ENCODE assay signal across 8 cellular contexts in genomic region chr12:12715459-12716150, GRCh38. TPM values are rescaled to one million over a fixed set of nuclear protein-coding genes. Genes with fewer than 3 reads are reported as not detected.
DNase-seq lines count a peak whose midpoint lies in the region; ATAC-seq and TF ChIP-seq lines count a peak whose summit lies in the region.

No MANE protein-coding gene starts in this region.

- H3K9me3 ChIP-seq in OCI-LY1 (ENCODE audit: low read length) (no peaks in the 10 kb centered on the region), body of pancreas (no peaks in the 10 kb centered on the region), mucosa of rectum (ENCODE audit: control insufficient read depth in 2 of 2, low read length in 2 of 2) (no peaks in the 10 kb centered on the region), upper lobe of right lung (no peaks in the 10 kb centered on the region)

- peaks cover 28% of the 10 kb centered on the region for H3K36me3 ChIP-seq in OCI-LY1 (ENCODE audit: insufficient read depth, low read length)
- no peaks in the 10 kb centered on the region for H3K36me3 ChIP-seq in body of pancreas (replicated peaks in 1 of 2; ENCODE audit: insufficient read depth in 1 of 2, low read depth in 2 of 2)
- peaks cover 8 to 15% of the 10 kb centered on the region in 2 donors for H3K36me3 ChIP-seq in mucosa of rectum (ENCODE audit: control insufficient read depth in 2 of 2, insufficient read depth in 2 of 2, low read length in 2 of 2)
- peaks cover 20% of the 10 kb centered on the region for H3K36me3 ChIP-seq in upper lobe of right lung

- H3K9me2 ChIP-seq in OCI-LY1 (ENCODE audit: low read depth, low read length): no peaks in the 10 kb centered on the region

- H3K27ac ChIP-seq in OCI-LY1 (ENCODE audit: low read depth, low read length, poor library complexity, severe bottlenecking) (peak overlapping the region; percentile 98), body of pancreas (peak overlapping the region; percentile 48 to 100 (median 99)), mucosa of rectum (ENCODE audit: low read depth in 2 of 2, low read length in 2 of 2) (peak overlapping the region; percentile 97 to 99), upper lobe of right lung (peak overlapping the region; percentile 99)

- H4K20me1 ChIP-seq in OCI-LY1 (ENCODE audit: insufficient read depth, low read length): no peaks in the 10 kb centered on the region

- 29 to 50% methylated on average over 10 of the region's 10 CpGs for WGBS in body of pancreas, 2 donors

- peak overlapping the region; percentile 83 for H3K4me2 ChIP-seq in OCI-LY1 (ENCODE audit: low read length)

- no peak overlapping the region for H2AFZ ChIP-seq in OCI-LY1 (ENCODE audit: low read length)

- peak overlapping the region; percentile 92 for H3K9ac ChIP-seq in OCI-LY1 (ENCODE audit: low read length)
- H3K9ac ChIP-seq in mucosa of rectum (ENCODE audit: low read depth in 1 of 2, low read length in 2 of 2): peak overlapping the region; percentile 64 to 98

- H3K4me1 ChIP-seq in OCI-LY1 (ENCODE audit: insufficient read depth, low read length, severe bottlenecking): peaks cover 52% of the 10 kb centered on the region
- peaks cover 50% of the 10 kb centered on the region for H3K4me1 ChIP-seq in body of pancreas
- peaks cover 31 to 41% of the 10 kb centered on the region in 2 donors for H3K4me1 ChIP-seq in mucosa of rectum (ENCODE audit: control insufficient read depth in 2 of 2, insufficient read depth in 2 of 2, low read length in 2 of 2)
- H3K4me1 ChIP-seq in upper lobe of right lung: peaks cover 32% of the 10 kb centered on the region

- no peaks in the 10 kb centered on the region; the same call in 1 of the 2 replicates for H3F3A ChIP-seq in OCI-LY1 (ENCODE audit: insufficient read depth, low read length)

- intact Hi-C loops in body of pancreas (cut with DNase I) (no loop called here), upper lobe of right lung (cut with DNase I) (no loop called here)

- peak; percentile 29 for ATAC-seq in HG02763 (IDR thresholded peaks at IDR 0.05; ENCODE audit: unreplicated experiment)
- no peak for ATAC-seq in body of pancreas
- no peak for ATAC-seq in upper lobe of right lung

- H3K27me3 ChIP-seq in OCI-LY1 (ENCODE audit: insufficient read depth, low read length) (no peaks in the 10 kb centered on the region), body of pancreas (no peaks in the 10 kb centered on the region), mucosa of rectum (ENCODE audit: control insufficient read depth in 2 of 2, insufficient read depth in 2 of 2, low read length in 2 of 2) (no peaks in the 10 kb centered on the region), upper lobe of right lung (no peaks in the 10 kb centered on the region)

- TF ChIP-seq CTCF in OCI-LY1 (IDR thresholded peaks at IDR 0.05; ENCODE audit: low read length) (no peak), body of pancreas (IDR thresholded peaks at IDR 0.05) (no peak), upper lobe of right lung (IDR thresholded peaks at IDR 0.05) (no peak)

- no peak for TF ChIP-seq POLR2A in body of pancreas (IDR thresholded peaks at IDR 0.05)

- H3K4me3 ChIP-seq in OCI-LY1 (ENCODE audit: low read depth, low read length, poor library complexity, severe bottlenecking): peak overlapping the region; percentile 88
- no peak overlapping the region for H3K4me3 ChIP-seq in body of pancreas
- peak overlapping the region; percentile 84 to 99 for H3K4me3 ChIP-seq in mucosa of rectum (ENCODE audit: low read length in 2 of 2)
- peak overlapping the region; percentile 90 for H3K4me3 ChIP-seq in upper lobe of right lung

- H3K79me2 ChIP-seq in OCI-LY1 (ENCODE audit: insufficient read depth, low read length): peaks cover 32% of the 10 kb centered on the region

- peak; percentile 71 for DNase-seq in activated CD4-positive, alpha-beta T cell treated with anti-CD3 and anti-CD28 coated beads for 48 hours
- no peak for DNase-seq in activated CD4-positive, alpha-beta T cell treated with anti-CD3 and anti-CD28 coated beads, Interleukin-2, amount 50 U/mL, for 4 hours
- DNase-seq in body of pancreas (no peak), upper lobe of right lung (no peak), cortex of kidney (lab: John Stamatoyannopoulos, UW) (no peak)

RNA-seq across cellular contexts. Expression of gene CDKN1B, which starts 1.6 kb away (rescaled TPM):
- 10 to 100 TPM; 11.9 to 28.3 TPM for total RNA-seq in body of pancreas
- total RNA-seq in upper lobe of right lung: 51.4 TPM

RNA-seq across cellular contexts. Expression of gene GPR19, which starts 19.6 kb away (rescaled TPM):
- total RNA-seq in body of pancreas (not detected), upper lobe of right lung (not detected)

Comparison
In these comparisons a context has a peak if more than half of its experiments do, and no peak if none do; other contexts are left out.
1. H3K4me3 ChIP-seq: peak in OCI-LY1 (single experiment), mucosa of rectum (2 of 2) and upper lobe of right lung (single experiment); none in body of pancreas (0 of 2).
2. Peak in every context shown above with its lines, with median percentiles within 50 percentile points of each other: H3K27ac ChIP-seq.